In genomic region chr7:107020400-107020799, GRCh38 we compare ENCODE assay signal across 22 cellular contexts.
"Had no signal": no experiment of that assay in that cellular context is flagged by ENCODE, and none has a peak within 500 bp of the region (broad histone marks: within the 10 kb centered on the region; RNA-seq: fewer than 3 reads in every experiment).

No MANE protein-coding gene starts in this region.

- DNase-seq: effector CD4-positive, alpha-beta T cell; endodermal cell; heart left ventricle; hippocampal formation; islet precursor cell; mammary epithelial cell; mucosa of descending colon; natural killer cell; occipital lobe; psoas muscle; retina; right lobe of liver; stimulated activated CD4-positive, alpha-beta T cell treated with anti-CD3 and anti-CD28 coated beads, Interleukin-4, amount 100 ng/mL, for 1 hour; stimulated activated CD8-positive, alpha-beta memory T cell treated with anti-CD3 and anti-CD28 coated beads, Interleukin-4, amount 100 ng/mL, for 48 hours; stimulated activated naive CD8-positive, alpha-beta T cell treated with anti-CD3 and anti-CD28 coated beads, Interleukin-15, Interleukin-2, amounts not matched to agents 100 U/mL and 50 U/mL, for 24 hours; thyroid gland had no signal

- H3K4me3 Mint-ChIP-seq: endodermal cell; natural killer cell; neural crest cell; stimulated activated effector memory CD8-positive, alpha-beta T cell treated with anti-CD3 and anti-CD28 coated beads, Interleukin-12 subunit alpha, Interleukin-12 subunit beta, amount 100 ng/mL, for 72 hours; type B pancreatic cell had no signal

- H3K27ac ChIP-seq: coronary artery, heart left ventricle, psoas muscle, right lobe of liver, suprapubic skin, thyroid gland had no signal

- H3K9me3 ChIP-seq: mucosa of descending colon, right lobe of liver, suprapubic skin, thyroid gland had no signal

- H3K4me3 ChIP-seq: coronary artery, heart left ventricle, mucosa of descending colon, psoas muscle, right lobe of liver, suprapubic skin, thyroid gland had no signal

- H3K9me3 Mint-ChIP-seq: natural killer cell; stimulated activated effector memory CD8-positive, alpha-beta T cell treated with anti-CD3 and anti-CD28 coated beads, Interleukin-12 subunit alpha, Interleukin-12 subunit beta, amount 100 ng/mL, for 72 hours; type B pancreatic cell had no signal

- H3K27me3 Mint-ChIP-seq: type B pancreatic cell had no signal

- H3K4me1 Mint-ChIP-seq: endodermal cell; natural killer cell; stimulated activated effector memory CD8-positive, alpha-beta T cell treated with anti-CD3 and anti-CD28 coated beads, Interleukin-12 subunit alpha, Interleukin-12 subunit beta, amount 100 ng/mL, for 72 hours had no signal

- H3K36me3 ChIP-seq: heart left ventricle, right lobe of liver, suprapubic skin, thyroid gland had no signal

- H3K36me3 Mint-ChIP-seq: natural killer cell; stimulated activated effector memory CD8-positive, alpha-beta T cell treated with anti-CD3 and anti-CD28 coated beads, Interleukin-12 subunit alpha, Interleukin-12 subunit beta, amount 100 ng/mL, for 72 hours; type B pancreatic cell had no signal

- ATAC-seq: heart left ventricle; left lobe of liver; mucosa of descending colon; natural killer cell; psoas muscle; right lobe of liver; stimulated activated effector memory CD8-positive, alpha-beta T cell treated with anti-CD3 and anti-CD28 coated beads, Interleukin-12 subunit alpha, Interleukin-12 subunit beta, amount 100 ng/mL, for 72 hours; stimulated activated naive CD8-positive, alpha-beta T cell treated with anti-CD3 and anti-CD28 coated beads, Interleukin-15, Interleukin-2, amounts not matched to agents 100 U/mL and 50 U/mL, for 24 hours had no signal

- H3K4me1 ChIP-seq: psoas muscle, right lobe of liver, suprapubic skin, thyroid gland had no signal

- H3K27ac Mint-ChIP-seq: endodermal cell; natural killer cell; stimulated activated effector memory CD8-positive, alpha-beta T cell treated with anti-CD3 and anti-CD28 coated beads, Interleukin-12 subunit alpha, Interleukin-12 subunit beta, amount 100 ng/mL, for 72 hours; type B pancreatic cell had no signal

- H3K27me3 ChIP-seq: heart left ventricle, right lobe of liver, suprapubic skin, thyroid gland had no signal
